1 cellular context compared by ENCODE assay signal in genomic region chr19:39090016-39090415, GRCh38. TPM values are rescaled to one million over a fixed set of nuclear protein-coding genes. Genes with fewer than 3 reads are reported as not detected.
"Had no signal": no experiment of that assay in that cellular context is flagged by ENCODE, and none has a peak within 500 bp of the region (broad histone marks: within the 10 kb centered on the region; RNA-seq: fewer than 3 reads in every experiment).

No MANE protein-coding gene starts in this region.

RNA-seq across cellular contexts. Expression of gene ACP7, which starts 5.8 kb away (rescaled TPM):
- polyA plus RNA-seq: stomach had no signal
